Comparison of ENCODE assay signal across 10 cellular contexts in the genomic region with DNA sequence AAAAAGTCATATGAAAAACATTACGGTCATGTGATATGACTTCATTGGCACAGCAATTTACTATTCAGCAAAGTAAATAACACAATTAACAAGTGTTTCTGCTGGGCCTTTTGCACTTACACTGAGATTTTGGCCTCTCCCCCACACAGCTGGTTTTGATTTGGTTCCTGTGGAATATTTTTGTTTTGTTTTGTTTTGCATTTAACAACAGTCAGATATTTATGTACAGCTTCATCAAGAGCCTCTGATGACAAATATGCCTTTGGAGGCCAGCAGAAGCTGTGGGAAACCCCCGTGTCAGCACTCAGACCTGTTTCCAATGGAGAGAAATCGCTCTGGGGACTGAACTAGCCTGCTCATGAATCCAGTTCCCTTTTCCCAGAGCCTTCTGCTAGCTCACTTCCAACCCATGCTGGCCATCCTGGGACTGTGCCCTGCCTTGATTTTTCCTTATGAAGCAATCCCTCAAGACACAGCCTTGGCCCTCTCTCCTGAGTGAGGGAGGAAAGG.
DNase-seq lines count a peak whose midpoint lies in the region; ATAC-seq and TF ChIP-seq lines count a peak whose summit lies in the region.
"Had no signal": no experiment of that assay in that cellular context is flagged by ENCODE, and none has a peak within 500 bp of the region (broad histone marks: within the 10 kb centered on the region; RNA-seq: fewer than 3 reads in every experiment).

No MANE protein-coding gene starts in this region.

- peaks cover 16% of the 10 kb centered on the region for H3K4me1 Mint-ChIP-seq in HFFc6 (ENCODE audit: low read depth)

- intact Hi-C loops in lower leg skin (cut with DNase I; ENCODE audit: low total_unique reads), result no loop called here

- peak overlapping the region; percentile 69 for H3K4me3 Mint-ChIP-seq in HFFc6

- TF ChIP-seq CTCF in HFFc6 (IDR thresholded peaks at IDR 0.05) (no peak), lower leg skin (IDR thresholded peaks at IDR 0.05) (no peak)

- peak overlapping the region; percentile 60 for H3K27ac ChIP-seq in substantia nigra (ENCODE audit: low read depth, low read length, poor library complexity, severe bottlenecking)

- no peaks in the 10 kb centered on the region for H3K9me3 Mint-ChIP-seq in HFFc6

- H3K27me3 Mint-ChIP-seq in HFFc6 (ENCODE audit: insufficient read depth), result no peaks in the 10 kb centered on the region; the same call in 1 of the 2 replicates

- peak overlapping the region; percentile 90 for H3K27ac Mint-ChIP-seq in HFFc6

- no peak overlapping the region for H3K4me3 ChIP-seq in lower leg skin (ENCODE audit: low read depth, poor library complexity, severe bottlenecking)

- ATAC-seq in HG02610 (IDR thresholded peaks at IDR 0.05; ENCODE audit: unreplicated experiment), result no peak

- peak; percentile 73 for DNase-seq in HFFc6
- peak; percentile 84 for DNase-seq in dedifferentiated amniotic fluid mesenchymal stem cell (ENCODE audit: extremely low spot score)
- DNase-seq in lower leg skin (ENCODE audit: low spot score in 2 of 2), result peak; percentile 64 to 91
- peak in 37 of 49 donors; percentile 2 to 64 (median 25) for DNase-seq in substantia nigra (lab: John Stamatoyannopoulos, UW)
- DNase-seq in GOT3 (lab: John Stamatoyannopoulos, UW), result no peak
- no peak for DNase-seq in effector CD8-positive, alpha-beta T cell (lab: John Stamatoyannopoulos, UW)
- DNase-seq in DMS79 (lab: John Stamatoyannopoulos, UW), result no peak
- DNase-seq: H7, KBM-7 had no signal

- TF ChIP-seq POLR2A in lower leg skin (IDR thresholded peaks at IDR 0.05), result no peak

- H3K36me3 Mint-ChIP-seq in HFFc6 (ENCODE audit: low read depth), result 0 out of 2 replicates have a peak, but pooled peaks cover 4% of the 10 kb centered on the region

- 44 to 47% methylated on average over 3 of the region's 3 CpGs for WGBS in lower leg skin, 2 donors

Comparison
In these comparisons a context has a peak if more than half of its experiments do, and no peak if none do; other contexts are left out.
1. DNase-seq: peak in HFFc6 (single experiment), dedifferentiated amniotic fluid mesenchymal stem cell (single experiment), lower leg skin (2 of 2) and substantia nigra (37 of 49); none in GOT3 (single experiment), effector CD8-positive, alpha-beta T cell (single experiment) and DMS79 (single experiment).